In the genomic region with DNA sequence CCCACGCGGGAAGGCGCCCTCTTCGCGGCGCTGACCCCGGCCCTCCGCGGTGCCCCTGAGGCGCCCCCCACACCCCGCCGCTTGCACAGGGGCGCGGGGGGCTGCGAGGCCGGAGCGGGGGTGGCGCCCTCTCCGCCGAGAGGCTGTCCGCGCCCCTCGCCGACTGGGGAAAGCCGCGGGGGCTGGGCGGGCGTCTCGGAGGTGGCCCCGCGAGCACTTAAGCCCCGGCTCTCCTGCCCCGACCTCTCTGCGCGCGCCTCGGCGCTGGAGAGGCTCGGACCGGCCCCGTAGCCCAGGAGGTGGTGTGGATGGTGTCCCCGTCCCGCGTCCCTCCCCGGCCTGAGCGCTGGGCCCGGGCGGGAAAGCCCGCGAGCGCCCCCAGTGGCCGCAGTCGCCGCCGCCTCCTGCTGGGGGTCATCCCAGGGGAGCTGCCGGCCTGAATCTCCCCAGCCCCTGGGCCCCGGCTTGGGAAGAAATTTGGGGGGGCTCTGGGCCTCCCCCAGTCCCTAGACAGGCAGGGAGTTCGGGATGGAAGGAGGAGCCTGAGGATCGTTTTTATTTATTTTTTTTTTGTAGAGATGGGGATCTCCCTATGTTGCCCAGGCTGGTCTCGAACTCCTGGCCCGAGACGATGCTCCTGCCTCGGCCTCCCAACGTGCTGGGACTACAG, we compare ENCODE assay signal across 1 cellular context.
TF ChIP-seq lines count a peak whose summit lies in the region.

No MANE protein-coding gene starts in this region.

TF ChIP-seq in K562, 482 proteins besides CTCF, POLR2A, EP300 and RAD21 (continued from another document and continues in another):
- TF ChIP-seq, protein P1, sequence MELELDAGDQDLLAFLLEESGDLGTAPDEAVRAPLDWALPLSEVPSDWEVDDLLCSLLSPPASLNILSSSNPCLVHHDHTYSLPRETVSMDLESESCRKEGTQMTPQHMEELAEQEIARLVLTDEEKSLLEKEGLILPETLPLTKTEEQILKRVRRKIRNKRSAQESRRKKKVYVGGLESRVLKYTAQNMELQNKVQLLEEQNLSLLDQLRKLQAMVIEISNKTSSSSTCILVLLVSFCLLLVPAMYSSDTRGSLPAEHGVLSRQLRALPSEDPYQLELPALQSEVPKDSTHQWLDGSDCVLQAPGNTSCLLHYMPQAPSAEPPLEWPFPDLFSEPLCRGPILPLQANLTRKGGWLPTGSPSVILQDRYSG (tag; conservative IDR thresholded peaks at IDR 0.05; ENCODE audit: low read depth): no peak
- TF ChIP-seq CBX8 (IDR thresholded peaks at IDR 0.05; ENCODE audit: borderline replicate concordance, extremely low read depth, low read depth, low read length, poor library complexity, severe bottlenecking) (no peak), RBM34 (IDR thresholded peaks at IDR 0.05; ENCODE audit: borderline replicate concordance, insufficient read depth, low read length) (no peak), KDM2B (CRISPR knock-in tag; IDR thresholded peaks at IDR 0.05) (peak; percentile 91; the same call in 1 of the 2 replicates), HNRNPL (IDR thresholded peaks at IDR 0.05; ENCODE audit: low read depth, low read length) (0 out of 2 replicates have a peak, but pooled peaks have one; percentile 14), E2F3 (CRISPR knock-in tag; IDR thresholded peaks at IDR 0.05) (peak; percentile 96), ZNF436 (CRISPR knock-in tag; IDR thresholded peaks at IDR 0.05) (no peak), MEF2D (tag; conservative IDR thresholded peaks at IDR 0.05; ENCODE audit: low read depth) (no peak), SRSF7 (optimal IDR thresholded peaks at IDR 0.05; ENCODE audit: low read depth, low read length) (no peak), NCOA6 (IDR thresholded peaks at IDR 0.05) (no peak; the same call in none of the 2 replicates), SIN3A (IDR thresholded peaks at IDR 0.05; ENCODE audit: borderline replicate concordance in 2 of 2, control insufficient read depth in 1 of 2, low read depth in 2 of 2, low read length in 2 of 2) (no peak), SP1 (CRISPR knock-in tag; IDR thresholded peaks at IDR 0.05) (peak; percentile 81), EWSR1 (IDR thresholded peaks at IDR 0.05; ENCODE audit: borderline replicate concordance, low read depth, partially characterized antibody) (no peak), BRD9 (IDR thresholded peaks at IDR 0.05; ENCODE audit: low read depth, partially characterized antibody) (no peak), ADNP (tag; IDR thresholded peaks at IDR 0.05) (no peak), KHSRP (IDR thresholded peaks at IDR 0.05) (no peak), LCOR (CRISPR knock-in tag; IDR thresholded peaks at IDR 0.05) (no peak)
- TF ChIP-seq, protein P2, sequence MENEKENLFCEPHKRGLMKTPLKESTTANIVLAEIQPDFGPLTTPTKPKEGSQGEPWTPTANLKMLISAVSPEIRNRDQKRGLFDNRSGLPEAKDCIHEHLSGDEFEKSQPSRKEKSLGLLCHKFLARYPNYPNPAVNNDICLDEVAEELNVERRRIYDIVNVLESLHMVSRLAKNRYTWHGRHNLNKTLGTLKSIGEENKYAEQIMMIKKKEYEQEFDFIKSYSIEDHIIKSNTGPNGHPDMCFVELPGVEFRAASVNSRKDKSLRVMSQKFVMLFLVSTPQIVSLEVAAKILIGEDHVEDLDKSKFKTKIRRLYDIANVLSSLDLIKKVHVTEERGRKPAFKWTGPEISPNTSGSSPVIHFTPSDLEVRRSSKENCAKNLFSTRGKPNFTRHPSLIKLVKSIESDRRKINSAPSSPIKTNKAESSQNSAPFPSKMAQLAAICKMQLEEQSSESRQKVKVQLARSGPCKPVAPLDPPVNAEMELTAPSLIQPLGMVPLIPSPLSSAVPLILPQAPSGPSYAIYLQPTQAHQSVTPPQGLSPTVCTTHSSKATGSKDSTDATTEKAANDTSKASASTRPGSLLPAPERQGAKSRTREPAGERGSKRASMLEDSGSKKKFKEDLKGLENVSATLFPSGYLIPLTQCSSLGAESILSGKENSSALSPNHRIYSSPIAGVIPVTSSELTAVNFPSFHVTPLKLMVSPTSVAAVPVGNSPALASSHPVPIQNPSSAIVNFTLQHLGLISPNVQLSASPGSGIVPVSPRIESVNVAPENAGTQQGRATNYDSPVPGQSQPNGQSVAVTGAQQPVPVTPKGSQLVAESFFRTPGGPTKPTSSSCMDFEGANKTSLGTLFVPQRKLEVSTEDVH (IDR thresholded peaks at IDR 0.05; ENCODE audit: low read depth, partially characterized antibody): peak; percentile 77
- TF ChIP-seq, protein P3, sequence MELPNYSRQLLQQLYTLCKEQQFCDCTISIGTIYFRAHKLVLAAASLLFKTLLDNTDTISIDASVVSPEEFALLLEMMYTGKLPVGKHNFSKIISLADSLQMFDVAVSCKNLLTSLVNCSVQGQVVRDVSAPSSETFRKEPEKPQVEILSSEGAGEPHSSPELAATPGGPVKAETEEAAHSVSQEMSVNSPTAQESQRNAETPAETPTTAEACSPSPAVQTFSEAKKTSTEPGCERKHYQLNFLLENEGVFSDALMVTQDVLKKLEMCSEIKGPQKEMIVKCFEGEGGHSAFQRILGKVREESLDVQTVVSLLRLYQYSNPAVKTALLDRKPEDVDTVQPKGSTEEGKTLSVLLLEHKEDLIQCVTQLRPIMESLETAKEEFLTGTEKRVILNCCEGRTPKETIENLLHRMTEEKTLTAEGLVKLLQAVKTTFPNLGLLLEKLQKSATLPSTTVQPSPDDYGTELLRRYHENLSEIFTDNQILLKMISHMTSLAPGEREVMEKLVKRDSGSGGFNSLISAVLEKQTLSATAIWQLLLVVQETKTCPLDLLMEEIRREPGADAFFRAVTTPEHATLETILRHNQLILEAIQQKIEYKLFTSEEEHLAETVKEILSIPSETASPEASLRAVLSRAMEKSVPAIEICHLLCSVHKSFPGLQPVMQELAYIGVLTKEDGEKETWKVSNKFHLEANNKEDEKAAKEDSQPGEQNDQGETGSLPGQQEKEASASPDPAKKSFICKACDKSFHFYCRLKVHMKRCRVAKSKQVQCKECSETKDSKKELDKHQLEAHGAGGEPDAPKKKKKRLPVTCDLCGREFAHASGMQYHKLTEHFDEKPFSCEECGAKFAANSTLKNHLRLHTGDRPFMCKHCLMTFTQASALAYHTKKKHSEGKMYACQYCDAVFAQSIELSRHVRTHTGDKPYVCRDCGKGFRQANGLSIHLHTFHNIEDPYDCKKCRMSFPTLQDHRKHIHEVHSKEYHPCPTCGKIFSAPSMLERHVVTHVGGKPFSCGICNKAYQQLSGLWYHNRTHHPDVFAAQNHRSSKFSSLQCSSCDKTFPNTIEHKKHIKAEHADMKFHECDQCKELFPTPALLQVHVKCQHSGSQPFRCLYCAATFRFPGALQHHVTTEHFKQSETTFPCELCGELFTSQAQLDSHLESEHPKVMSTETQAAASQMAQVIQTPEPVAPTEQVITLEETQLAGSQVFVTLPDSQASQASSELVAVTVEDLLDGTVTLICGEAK (IDR thresholded peaks at IDR 0.05): no peak
- TF ChIP-seq, protein P3 (CRISPR knock-in tag; IDR thresholded peaks at IDR 0.05): no peak
- TF ChIP-seq, protein P4, sequence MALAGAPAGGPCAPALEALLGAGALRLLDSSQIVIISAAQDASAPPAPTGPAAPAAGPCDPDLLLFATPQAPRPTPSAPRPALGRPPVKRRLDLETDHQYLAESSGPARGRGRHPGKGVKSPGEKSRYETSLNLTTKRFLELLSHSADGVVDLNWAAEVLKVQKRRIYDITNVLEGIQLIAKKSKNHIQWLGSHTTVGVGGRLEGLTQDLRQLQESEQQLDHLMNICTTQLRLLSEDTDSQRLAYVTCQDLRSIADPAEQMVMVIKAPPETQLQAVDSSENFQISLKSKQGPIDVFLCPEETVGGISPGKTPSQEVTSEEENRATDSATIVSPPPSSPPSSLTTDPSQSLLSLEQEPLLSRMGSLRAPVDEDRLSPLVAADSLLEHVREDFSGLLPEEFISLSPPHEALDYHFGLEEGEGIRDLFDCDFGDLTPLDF (CRISPR knock-in tag; IDR thresholded peaks at IDR 0.05): peak; percentile 88; the same call in 1 of the 2 replicates
- TF ChIP-seq, protein P5, sequence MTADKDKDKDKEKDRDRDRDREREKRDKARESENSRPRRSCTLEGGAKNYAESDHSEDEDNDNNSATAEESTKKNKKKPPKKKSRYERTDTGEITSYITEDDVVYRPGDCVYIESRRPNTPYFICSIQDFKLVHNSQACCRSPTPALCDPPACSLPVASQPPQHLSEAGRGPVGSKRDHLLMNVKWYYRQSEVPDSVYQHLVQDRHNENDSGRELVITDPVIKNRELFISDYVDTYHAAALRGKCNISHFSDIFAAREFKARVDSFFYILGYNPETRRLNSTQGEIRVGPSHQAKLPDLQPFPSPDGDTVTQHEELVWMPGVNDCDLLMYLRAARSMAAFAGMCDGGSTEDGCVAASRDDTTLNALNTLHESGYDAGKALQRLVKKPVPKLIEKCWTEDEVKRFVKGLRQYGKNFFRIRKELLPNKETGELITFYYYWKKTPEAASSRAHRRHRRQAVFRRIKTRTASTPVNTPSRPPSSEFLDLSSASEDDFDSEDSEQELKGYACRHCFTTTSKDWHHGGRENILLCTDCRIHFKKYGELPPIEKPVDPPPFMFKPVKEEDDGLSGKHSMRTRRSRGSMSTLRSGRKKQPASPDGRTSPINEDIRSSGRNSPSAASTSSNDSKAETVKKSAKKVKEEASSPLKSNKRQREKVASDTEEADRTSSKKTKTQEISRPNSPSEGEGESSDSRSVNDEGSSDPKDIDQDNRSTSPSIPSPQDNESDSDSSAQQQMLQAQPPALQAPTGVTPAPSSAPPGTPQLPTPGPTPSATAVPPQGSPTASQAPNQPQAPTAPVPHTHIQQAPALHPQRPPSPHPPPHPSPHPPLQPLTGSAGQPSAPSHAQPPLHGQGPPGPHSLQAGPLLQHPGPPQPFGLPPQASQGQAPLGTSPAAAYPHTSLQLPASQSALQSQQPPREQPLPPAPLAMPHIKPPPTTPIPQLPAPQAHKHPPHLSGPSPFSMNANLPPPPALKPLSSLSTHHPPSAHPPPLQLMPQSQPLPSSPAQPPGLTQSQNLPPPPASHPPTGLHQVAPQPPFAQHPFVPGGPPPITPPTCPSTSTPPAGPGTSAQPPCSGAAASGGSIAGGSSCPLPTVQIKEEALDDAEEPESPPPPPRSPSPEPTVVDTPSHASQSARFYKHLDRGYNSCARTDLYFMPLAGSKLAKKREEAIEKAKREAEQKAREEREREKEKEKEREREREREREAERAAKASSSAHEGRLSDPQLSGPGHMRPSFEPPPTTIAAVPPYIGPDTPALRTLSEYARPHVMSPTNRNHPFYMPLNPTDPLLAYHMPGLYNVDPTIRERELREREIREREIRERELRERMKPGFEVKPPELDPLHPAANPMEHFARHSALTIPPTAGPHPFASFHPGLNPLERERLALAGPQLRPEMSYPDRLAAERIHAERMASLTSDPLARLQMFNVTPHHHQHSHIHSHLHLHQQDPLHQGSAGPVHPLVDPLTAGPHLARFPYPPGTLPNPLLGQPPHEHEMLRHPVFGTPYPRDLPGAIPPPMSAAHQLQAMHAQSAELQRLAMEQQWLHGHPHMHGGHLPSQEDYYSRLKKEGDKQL (CRISPR knock-in tag; IDR thresholded peaks at IDR 0.05; ENCODE audit: borderline replicate concordance): no peak
- TF ChIP-seq, protein P6, sequence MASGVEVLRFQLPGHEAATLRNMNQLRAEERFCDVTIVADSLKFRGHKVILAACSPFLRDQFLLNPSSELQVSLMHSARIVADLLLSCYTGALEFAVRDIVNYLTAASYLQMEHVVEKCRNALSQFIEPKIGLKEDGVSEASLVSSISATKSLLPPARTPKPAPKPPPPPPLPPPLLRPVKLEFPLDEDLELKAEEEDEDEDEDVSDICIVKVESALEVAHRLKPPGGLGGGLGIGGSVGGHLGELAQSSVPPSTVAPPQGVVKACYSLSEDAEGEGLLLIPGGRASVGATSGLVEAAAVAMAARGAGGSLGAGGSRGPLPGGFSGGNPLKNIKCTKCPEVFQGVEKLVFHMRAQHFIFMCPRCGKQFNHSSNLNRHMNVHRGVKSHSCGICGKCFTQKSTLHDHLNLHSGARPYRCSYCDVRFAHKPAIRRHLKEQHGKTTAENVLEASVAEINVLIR (CRISPR knock-in tag; IDR thresholded peaks at IDR 0.05): no peak
- TF ChIP-seq, protein P7, sequence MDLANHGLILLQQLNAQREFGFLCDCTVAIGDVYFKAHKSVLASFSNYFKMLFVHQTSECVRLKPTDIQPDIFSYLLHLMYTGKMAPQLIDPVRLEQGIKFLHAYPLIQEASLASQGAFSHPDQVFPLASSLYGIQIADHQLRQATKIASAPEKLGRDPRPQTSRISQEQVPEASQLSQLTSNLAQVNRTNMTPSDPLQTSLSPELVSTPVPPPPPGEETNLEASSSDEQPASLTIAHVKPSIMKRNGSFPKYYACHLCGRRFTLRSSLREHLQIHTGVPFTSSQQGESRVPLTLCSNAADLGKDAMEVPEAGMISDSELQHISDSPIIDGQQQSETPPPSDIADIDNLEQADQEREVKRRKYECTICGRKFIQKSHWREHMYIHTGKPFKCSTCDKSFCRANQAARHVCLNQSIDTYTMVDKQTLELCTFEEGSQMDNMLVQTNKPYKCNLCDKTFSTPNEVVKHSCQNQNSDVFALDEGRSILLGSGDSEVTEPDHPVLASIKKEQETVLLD (IDR thresholded peaks at IDR 0.05): no peak
- TF ChIP-seq, protein P8, sequence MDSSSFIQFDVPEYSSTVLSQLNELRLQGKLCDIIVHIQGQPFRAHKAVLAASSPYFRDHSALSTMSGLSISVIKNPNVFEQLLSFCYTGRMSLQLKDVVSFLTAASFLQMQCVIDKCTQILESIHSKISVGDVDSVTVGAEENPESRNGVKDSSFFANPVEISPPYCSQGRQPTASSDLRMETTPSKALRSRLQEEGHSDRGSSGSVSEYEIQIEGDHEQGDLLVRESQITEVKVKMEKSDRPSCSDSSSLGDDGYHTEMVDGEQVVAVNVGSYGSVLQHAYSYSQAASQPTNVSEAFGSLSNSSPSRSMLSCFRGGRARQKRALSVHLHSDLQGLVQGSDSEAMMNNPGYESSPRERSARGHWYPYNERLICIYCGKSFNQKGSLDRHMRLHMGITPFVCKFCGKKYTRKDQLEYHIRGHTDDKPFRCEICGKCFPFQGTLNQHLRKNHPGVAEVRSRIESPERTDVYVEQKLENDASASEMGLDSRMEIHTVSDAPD (CRISPR knock-in tag; IDR thresholded peaks at IDR 0.05): no peak
